Comparison of ENCODE assay signal across 8 cellular contexts in the genomic region with DNA sequence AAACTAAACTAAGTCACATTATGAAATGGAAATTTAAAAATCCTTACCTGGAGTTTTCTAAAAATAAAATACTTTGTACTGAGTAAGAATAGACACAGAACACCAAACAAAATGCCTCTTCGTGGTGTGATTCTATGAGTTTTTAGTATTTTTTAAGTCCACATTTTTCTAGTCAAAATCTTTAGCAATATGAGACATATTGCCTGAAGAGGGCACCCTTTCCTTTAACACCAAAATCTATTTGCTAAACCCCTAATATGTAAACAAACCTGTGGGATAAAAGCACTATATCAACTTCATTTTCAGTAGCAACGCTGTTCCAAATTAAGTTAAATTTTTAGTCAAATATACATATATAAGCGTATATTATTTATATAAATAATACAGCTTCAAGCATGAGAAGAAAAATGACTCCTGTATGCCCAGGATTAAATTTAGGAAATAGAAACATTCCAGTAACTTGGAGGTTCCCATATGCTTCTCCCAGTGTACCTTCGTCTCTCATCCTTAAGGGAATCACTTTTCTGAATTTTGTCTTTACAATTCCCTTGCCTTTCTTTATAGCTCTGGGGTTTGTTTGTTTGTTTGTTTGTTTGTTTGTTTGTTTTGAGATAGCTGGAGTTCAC. TPM values are rescaled to one million over a fixed set of nuclear protein-coding genes. Genes with fewer than 3 reads are reported as not detected.
A peak's percentile ranks its signal among the peaks of the same experiment; 100 is the strongest.
DNase-seq lines count a peak whose midpoint lies in the region; ATAC-seq and TF ChIP-seq lines count a peak whose summit lies in the region.

No MANE protein-coding gene starts in this region.

- H3K4me3 ChIP-seq in left lung = no peak overlapping the region

- intact Hi-C loops in natural killer cell (cut with micrococcal nuclease) (loop anchor here (1.0 kb wide), 2 partner anchors 175 to 232 kb away; no protein-coding TSS in a partner anchor), left lung (cut with DNase I) (loop anchor here in 1 of 2 donors (5.0 kb wide), 2 partner anchors 201 to 234 kb away; no protein-coding TSS in a partner anchor)

- ATAC-seq in natural killer cell = peak in 2 of 3 donors; percentile 62
- no peak for ATAC-seq in natural killer cell treated with Interleukin-12 subunit alpha and Interleukin-12 subunit beta and Interleukin-15 and Interleukin-18, amount 100 ng/mL, for 72 hours
- ATAC-seq in left lung = peak; percentile 63
- no peak for ATAC-seq in activated CD4-positive, CD25-positive, alpha-beta regulatory T cell treated with anti-CD3 and anti-CD28 coated beads, Interleukin-2, amount 50 U/mL, for 24 hours

- H3K9me3 Mint-ChIP-seq in natural killer cell (no peaks in the 10 kb centered on the region), brain (no peaks in the 10 kb centered on the region)
- no peaks in the 10 kb centered on the region for H3K9me3 Mint-ChIP-seq in natural killer cell treated with Interleukin-12 subunit alpha and Interleukin-12 subunit beta and Interleukin-15 and Interleukin-18, amount 100 ng/mL, for 72 hours

- H3K4me3 Mint-ChIP-seq in natural killer cell (no peak overlapping the region), brain (no peak overlapping the region)
- no peak overlapping the region for H3K4me3 Mint-ChIP-seq in natural killer cell treated with Interleukin-12 subunit alpha and Interleukin-12 subunit beta and Interleukin-15 and Interleukin-18, amount 100 ng/mL, for 72 hours

- H3K27ac Mint-ChIP-seq in natural killer cell = no peak overlapping the region
- H3K27ac Mint-ChIP-seq in natural killer cell treated with Interleukin-12 subunit alpha and Interleukin-12 subunit beta and Interleukin-15 and Interleukin-18, amount 100 ng/mL, for 72 hours = no peak overlapping the region
- no peak overlapping the region for H3K27ac Mint-ChIP-seq in brain

- H3K36me3 ChIP-seq in left lung = no peaks in the 10 kb centered on the region

- H3K27me3 Mint-ChIP-seq in natural killer cell (ENCODE audit: low read depth in 2 of 2) (peaks cover 0 to 7% of the 10 kb centered on the region in 2 donors), brain (peaks cover 8% of the 10 kb centered on the region)
- peaks cover 2 to 12% of the 10 kb centered on the region in 2 donors for H3K27me3 Mint-ChIP-seq in natural killer cell treated with Interleukin-12 subunit alpha and Interleukin-12 subunit beta and Interleukin-15 and Interleukin-18, amount 100 ng/mL, for 72 hours

- DNase-seq in natural killer cell (no peak), NCI-H2196 treated with DMSO at 0.1 percent for 48 hours (lab: John Stamatoyannopoulos, UW; ENCODE audit: unreplicated experiment) (peak; percentile 17), left lung (no peak), GM19238 (ENCODE audit: insufficient read length, low spot score) (no peak)
- no peak for DNase-seq in natural killer cell treated with Interleukin-12 subunit alpha and Interleukin-12 subunit beta and Interleukin-15 and Interleukin-18, amount 100 ng/mL, for 72 hours (ENCODE audit: low spot score)
- no peak for DNase-seq in stimulated activated CD4-positive, alpha-beta T cell treated with anti-CD3 and anti-CD28 coated beads, Interleukin-12 subunit alpha, Interleukin-12 subunit beta, amount 100 ng/mL, for 4 hours

- H3K27me3 ChIP-seq in left lung = no peaks in the 10 kb centered on the region

- TF ChIP-seq CTCF in natural killer cell (IDR thresholded peaks at IDR 0.05) = peak; percentile 78
- TF ChIP-seq CTCF in brain (conservative IDR thresholded peaks at IDR 0.05) = peak; percentile 69 to 78
- peak; percentile 30 to 37 for TF ChIP-seq CTCF in left lung (IDR thresholded peaks at IDR 0.05)

- H3K36me3 Mint-ChIP-seq in natural killer cell = no peaks in the 10 kb centered on the region
- no peaks in the 10 kb centered on the region for H3K36me3 Mint-ChIP-seq in natural killer cell treated with Interleukin-12 subunit alpha and Interleukin-12 subunit beta and Interleukin-15 and Interleukin-18, amount 100 ng/mL, for 72 hours
- no peaks in the 10 kb centered on the region for H3K36me3 Mint-ChIP-seq in brain

- H3K4me1 Mint-ChIP-seq in natural killer cell = no peaks in the 10 kb centered on the region
- H3K4me1 Mint-ChIP-seq in natural killer cell treated with Interleukin-12 subunit alpha and Interleukin-12 subunit beta and Interleukin-15 and Interleukin-18, amount 100 ng/mL, for 72 hours (ENCODE audit: low read depth in 2 of 2) = no peaks in the 10 kb centered on the region
- peaks cover 9% of the 10 kb centered on the region for H3K4me1 Mint-ChIP-seq in brain

- no peaks in the 10 kb centered on the region for H3K4me1 ChIP-seq in left lung

- no peaks in the 10 kb centered on the region for H3K9me3 ChIP-seq in left lung

- no peak overlapping the region for H3K27ac ChIP-seq in left lung

RNA-seq across cellular contexts. Expression of a gene that starts 23.0 kb away (rescaled TPM):
- total RNA-seq in natural killer cell (10 to 100 TPM; 18.7 to 31.9 (median 27.1) TPM), left lung (10 to 100 TPM; 23.0 to 27.9 TPM)
- 10 to 100 TPM; 50.7 to 52.2 TPM for total RNA-seq in natural killer cell treated with Interleukin-12 subunit alpha and Interleukin-12 subunit beta and Interleukin-15 and Interleukin-18, amount 100 ng/mL, for 72 hours
- 8.8 TPM for polyA plus RNA-seq in brain (ENCODE audit: insufficient read depth, low read depth, low replicate concordance)

Comparison
In these comparisons a context has a peak if more than half of its experiments do, and no peak if none do; other contexts are left out.
1. ATAC-seq: peak in natural killer cell (2 of 3) and left lung (single experiment); none in natural killer cell treated with Interleukin-12 subunit alpha and Interleukin-12 subunit beta and Interleukin-15 and Interleukin-18, amount 100 ng/mL, for 72 hours (0 of 2) and activated CD4-positive, CD25-positive, alpha-beta regulatory T cell treated with anti-CD3 and anti-CD28 coated beads, Interleukin-2, amount 50 U/mL, for 24 hours (0 of 2).
2. Peak in every context shown above with its lines, with median percentiles within 50 percentile points of each other: CTCF ChIP-seq.